In the genomic region with DNA sequence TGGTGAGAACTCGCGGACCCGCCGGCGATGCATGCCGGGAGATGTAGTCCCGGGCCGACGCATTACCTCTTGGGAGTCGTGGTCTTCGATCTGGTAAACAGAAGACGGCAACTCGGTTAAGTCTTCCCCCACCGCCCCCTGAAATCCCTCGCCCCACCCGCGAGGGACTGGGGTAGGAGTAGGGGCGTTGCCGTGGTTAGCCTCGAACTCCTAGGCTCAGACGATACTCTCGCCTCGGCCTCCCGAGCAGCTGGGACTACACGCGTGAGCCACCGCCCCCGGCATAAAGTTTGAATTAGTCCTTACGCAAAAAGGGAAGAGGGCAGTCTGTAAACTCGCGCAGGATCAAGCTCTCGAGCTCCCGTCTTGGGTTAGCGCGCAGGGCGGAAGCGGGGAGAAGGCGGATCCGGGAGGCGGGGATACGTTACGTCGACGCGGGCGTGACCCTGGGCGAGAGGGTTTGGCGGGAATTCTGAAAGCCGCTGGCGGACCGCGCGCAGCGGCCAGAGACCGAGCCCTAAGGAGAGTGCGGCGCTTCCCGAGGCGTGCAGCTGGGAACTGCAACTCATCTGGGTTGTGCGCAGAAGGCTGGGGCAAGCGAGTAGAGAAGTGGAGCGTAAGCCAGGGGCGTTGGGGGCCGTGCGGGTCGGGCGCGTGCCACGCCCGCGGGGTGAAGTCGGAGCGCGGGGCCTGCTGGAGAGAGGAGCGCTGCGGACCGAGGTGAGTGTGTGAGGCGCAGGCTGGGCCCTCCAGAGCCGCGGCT, we compare ENCODE assay signal across 8 cellular contexts. TPM values are rescaled to one million over a fixed set of nuclear protein-coding genes. Genes with fewer than 3 reads are reported as not detected.
DNase-seq lines count a peak whose midpoint lies in the region; ATAC-seq and TF ChIP-seq lines count a peak whose summit lies in the region.

A gene (plus strand): TSS at position 469 of the 763 bp plus-strand sequence. CDS start 3,585 bp downstream, outside the sequence.

- H3K4me1 ChIP-seq in breast epithelium, result peaks cover 5 to 7% of the 10 kb centered on the region in 2 donors
- H3K4me1 ChIP-seq in iPS-20b (ENCODE audit: insufficient read depth, low read length), result no peaks in the 10 kb centered on the region

- H3K27me3 ChIP-seq in AG04450 (ENCODE audit: control insufficient read depth, insufficient read depth, low read length) (no peaks in the 10 kb centered on the region), WERI-Rb-1 (ENCODE audit: insufficient read depth, low read depth, severe bottlenecking) (no peaks in the 10 kb centered on the region), breast epithelium (no peaks in the 10 kb centered on the region), iPS-20b (ENCODE audit: insufficient read depth, low read length) (no peaks in the 10 kb centered on the region)

- peak; percentile 83 for ATAC-seq in GM18907 (IDR thresholded peaks at IDR 0.05; ENCODE audit: unreplicated experiment)
- ATAC-seq in HG03139 (IDR thresholded peaks at IDR 0.05; ENCODE audit: unreplicated experiment), result peak; percentile 72

- peaks cover 20% of the 10 kb centered on the region for H3K36me3 ChIP-seq in WERI-Rb-1
- H3K36me3 ChIP-seq in breast epithelium, result no peaks in the 10 kb centered on the region
- peaks cover 16% of the 10 kb centered on the region for H3K36me3 ChIP-seq in iPS-20b (ENCODE audit: insufficient read depth, low read depth, low read length)

- no peaks in the 10 kb centered on the region for H3K9me3 ChIP-seq in AG04450 (ENCODE audit: control insufficient read depth, insufficient read depth, low read length)
- H3K9me3 ChIP-seq in WERI-Rb-1 (ENCODE audit: severe bottlenecking), result no peaks in the 10 kb centered on the region
- H3K9me3 ChIP-seq in breast epithelium, result no peaks in the 10 kb centered on the region
- H3K9me3 ChIP-seq in iPS-20b (ENCODE audit: insufficient read depth, low read depth, low read length), result no peaks in the 10 kb centered on the region

- DNase-seq in AG04450 (ENCODE audit: low read depth, low spot score) (peak; percentile 84), NCI-H2227 (lab: John Stamatoyannopoulos, UW; ENCODE audit: unreplicated experiment) (peak; percentile 94), WERI-Rb-1 (peak; percentile 94), breast epithelium (ENCODE audit: low spot score in 2 of 2) (peak; percentile 84 to 92)

- peak within 1 kb of the TSS; percentile 99 for H3K9ac ChIP-seq in iPS-20b (ENCODE audit: low read depth, low read length)

- POLR2A ChIA-PET in AG04450 (lab: Yijun Ruan, JAX), result interaction anchor here (0.5 to 1.7 kb wide), 8 partner anchors 39 to 200 kb away, joined by 3 to 13 read pairs (median 4); a partner anchor contains a TSS

- H3K4me3 ChIP-seq in AG04450 (ENCODE audit: low read depth, low read length) (peak within 1 kb of the TSS; percentile 97), WERI-Rb-1 (ENCODE audit: low read depth, low read length) (peak within 1 kb of the TSS; percentile 91), breast epithelium (peak within 1 kb of the TSS; percentile 68 to 90 (median 69)), iPS-20b (ENCODE audit: low read length) (peak within 1 kb of the TSS; percentile 98), skin epidermis (peak within 1 kb of the TSS; percentile 69 to 97 (median 86))

- CTCF ChIA-PET in AG04450 (lab: Charles Lee), result interaction anchor here (1.3 to 2.7 kb wide), 2 partner anchors 197 to 200 kb away, joined by 4 to 10 read pairs; a partner anchor contains a TSS

- peak within 1 kb of the TSS; percentile 100 for H3K27ac ChIP-seq in AG04450 (ENCODE audit: low read depth, low read length)
- H3K27ac ChIP-seq in WERI-Rb-1, result peak within 1 kb of the TSS; percentile 87
- H3K27ac ChIP-seq in breast epithelium, result peak within 1 kb of the TSS; percentile 98 to 100
- peak within 1 kb of the TSS; percentile 81 for H3K27ac ChIP-seq in iPS-20b (ENCODE audit: low read length)
- H3K27ac ChIP-seq in skin epidermis, result peak within 1 kb of the TSS; percentile 74 to 99 (median 98)

- intact Hi-C loops in breast epithelium (cut with DNase I; ENCODE audit: low total_unique reads), result loop anchor here (10.0 kb wide), 1 partner anchor 210 kb away; no protein-coding TSS in a partner anchor

- TF ChIP-seq CTCF in AG04450 (IDR thresholded peaks at IDR 0.05; ENCODE audit: low read depth, low read length) (no peak), WERI-Rb-1 (IDR thresholded peaks at IDR 0.05; ENCODE audit: low read depth, low read length) (no peak), breast epithelium (IDR thresholded peaks at IDR 0.05) (peak in 1 of 3 donors; percentile 5)

- TF ChIP-seq POLR2A in breast epithelium (IDR thresholded peaks at IDR 0.05), result peak; percentile 59

RNA-seq across cellular contexts. Expression of the gene that starts here (rescaled TPM):
- 5.1 and 6.0 TPM in 2 replicates for polyA plus RNA-seq in AG04450 (2011; rRNA removed)
- polyA minus RNA-seq in AG04450 (2011; rRNA and poly(A)+ RNA removed), result 7.1 and 8.2 TPM in 2 replicates
- under 1 TPM in 1 of 3 donors, not detected in 2; 0.44 TPM for total RNA-seq in breast epithelium

Comparison
In these comparisons a context has a peak if more than half of its experiments do, and no peak if none do; other contexts are left out.
1. Peak in every context shown above with its lines: DNase-seq, ATAC-seq, H3K4me3 ChIP-seq and H3K27ac ChIP-seq.
2. Peak in DNase-seq, H3K4me3 ChIP-seq and H3K27ac ChIP-seq in breast epithelium; RNA of the gene not detected or under 1 TPM.